19 cellular contexts compared by ENCODE assay signal in the genomic region with DNA sequence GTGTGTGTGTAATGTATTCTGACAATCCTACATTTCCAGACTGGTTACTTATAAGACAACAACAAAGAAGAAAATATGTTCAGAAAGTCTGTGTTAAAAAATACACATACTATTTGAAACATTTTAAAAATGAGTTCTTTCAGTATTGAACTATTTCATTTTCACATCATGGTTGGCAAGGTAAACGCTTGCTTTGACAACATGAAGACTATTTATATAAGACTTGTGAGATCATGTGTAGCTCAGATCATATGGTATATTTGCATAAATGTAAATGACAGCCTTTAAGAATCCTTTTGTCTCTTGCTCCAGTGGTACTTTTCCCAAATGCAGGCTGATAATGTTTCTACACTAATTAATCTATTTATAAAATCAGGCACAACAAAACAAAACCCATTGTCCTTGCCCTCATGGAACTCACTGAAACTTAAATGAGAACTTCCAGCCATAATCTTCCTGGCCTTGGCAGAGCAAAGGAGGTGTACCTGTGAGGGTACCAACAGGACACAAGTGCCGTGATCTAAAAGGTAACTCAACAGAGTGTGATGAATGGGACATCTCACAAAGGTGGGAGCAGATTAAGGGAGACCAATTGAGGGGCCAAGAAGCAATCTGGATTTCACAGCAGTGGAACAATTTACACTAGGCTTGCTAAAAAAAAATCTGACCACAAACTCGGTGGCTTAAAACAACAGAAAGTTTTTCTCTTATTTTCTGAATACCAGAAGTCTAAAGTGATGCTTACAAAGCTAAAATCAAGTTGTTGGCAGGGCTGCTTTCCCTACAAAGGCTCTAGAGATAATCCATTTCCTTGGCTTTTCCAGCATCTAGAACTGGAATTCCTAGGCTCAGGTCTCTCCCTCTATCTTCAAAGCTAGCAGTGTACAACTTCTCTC.
DNase-seq lines count a peak whose midpoint lies in the region; ATAC-seq and TF ChIP-seq lines count a peak whose summit lies in the region.
"Had no signal": no experiment of that assay in that cellular context is flagged by ENCODE, and none has a peak within 500 bp of the region (broad histone marks: within the 10 kb centered on the region; RNA-seq: fewer than 3 reads in every experiment).

No MANE protein-coding gene starts in this region.

- H3K4me1 ChIP-seq in lower lobe of right lung: no peaks in the 10 kb centered on the region

- no peak overlapping the region for H3K4me3 ChIP-seq in lower lobe of right lung

- H3K27me3 ChIP-seq in lower lobe of right lung (ENCODE audit: low read depth): no peaks in the 10 kb centered on the region

- no peaks in the 10 kb centered on the region for H3K36me3 ChIP-seq in lower lobe of right lung

- peak; percentile 37 for DNase-seq in ELR (ENCODE audit: low read depth)
- DNase-seq in amniotic epithelial cell (ENCODE audit: low read depth): peak; percentile 10
- peak; percentile 56 for DNase-seq in fibroblast of peridontal ligament (ENCODE audit: extremely low read depth)
- DNase-seq in lower lobe of right lung: no peak
- DNase-seq in SHP77 treated with DMSO at 0.1 percent for 48 hours (lab: John Stamatoyannopoulos, UW): no peak
- no peak for DNase-seq in activated CD4-positive, alpha-beta T cell treated with anti-CD3 and anti-CD28 coated beads, Interleukin-2, amount 50 U/mL, for 1 hour
- DNase-seq: DND-41; GOT3; Karpas-422; NCI-H1092 treated with DMSO at 0.1 percent for 48 hours; NCI-H146; NCI-H2029 treated with DMSO at 0.1 percent for 48 hours; NCI-H2171; NCI-H446 treated with DMSO at 0.1 percent for 48 hours; NCI-H748 treated with DMSO at 0.1 percent for 48 hours; NK-92 treated with Interleukin-12 subunit alpha and Interleukin-12 subunit beta, amount 100 ng/mL, for 24 hours had no signal

- intact Hi-C loops in lower lobe of right lung (cut with DNase I): no loop called here

- peak; percentile 43 for ATAC-seq in HG02798 (IDR thresholded peaks at IDR 0.05; ENCODE audit: poor library complexity, unreplicated experiment)
- no peak for ATAC-seq in lower lobe of right lung
- no peak for ATAC-seq in SK-N-SH treated with all-trans-retinoic acid at 6 μM for 48 hours
- ATAC-seq: Right ventricle myocardium inferior had no signal

- no peak overlapping the region for H3K27ac ChIP-seq in lower lobe of right lung

- no peak for TF ChIP-seq CTCF in lower lobe of right lung (IDR thresholded peaks at IDR 0.05)

- peaks cover under 1% of the 10 kb centered on the region for H3K9me3 ChIP-seq in lower lobe of right lung

TF ChIP-seq in SK-N-SH treated with all-trans-retinoic acid at 6 μM for 48 hours, 23 proteins besides CTCF, POLR2A, EP300 and RAD21:
- TF ChIP-seq, protein P1, sequence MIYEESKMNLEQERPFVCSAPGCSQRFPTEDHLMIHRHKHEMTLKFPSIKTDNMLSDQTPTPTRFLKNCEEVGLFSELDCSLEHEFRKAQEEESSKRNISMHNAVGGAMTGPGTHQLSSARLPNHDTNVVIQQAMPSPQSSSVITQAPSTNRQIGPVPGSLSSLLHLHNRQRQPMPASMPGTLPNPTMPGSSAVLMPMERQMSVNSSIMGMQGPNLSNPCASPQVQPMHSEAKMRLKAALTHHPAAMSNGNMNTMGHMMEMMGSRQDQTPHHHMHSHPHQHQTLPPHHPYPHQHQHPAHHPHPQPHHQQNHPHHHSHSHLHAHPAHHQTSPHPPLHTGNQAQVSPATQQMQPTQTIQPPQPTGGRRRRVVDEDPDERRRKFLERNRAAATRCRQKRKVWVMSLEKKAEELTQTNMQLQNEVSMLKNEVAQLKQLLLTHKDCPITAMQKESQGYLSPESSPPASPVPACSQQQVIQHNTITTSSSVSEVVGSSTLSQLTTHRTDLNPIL (CRISPR knock-in tag; IDR thresholded peaks at IDR 0.05; ENCODE audit: low read depth): no peak
- TF ChIP-seq CSRNP3 (CRISPR knock-in tag; IDR thresholded peaks at IDR 0.05): no peak
- TF ChIP-seq ESRRG (CRISPR knock-in tag; IDR thresholded peaks at IDR 0.05): no peak
- TF ChIP-seq TSHZ2 (CRISPR knock-in tag; IDR thresholded peaks at IDR 0.05): no peak
- TF ChIP-seq OSR1 (CRISPR knock-in tag; IDR thresholded peaks at IDR 0.05): no peak
- no peak for TF ChIP-seq BACH2 (CRISPR knock-in tag; IDR thresholded peaks at IDR 0.05; ENCODE audit: borderline replicate concordance)
- TF ChIP-seq ARNTL (CRISPR knock-in tag; IDR thresholded peaks at IDR 0.05; ENCODE audit: borderline replicate concordance, low read depth): no peak
- TF ChIP-seq ZNF70 (CRISPR knock-in tag; IDR thresholded peaks at IDR 0.05): no peak
- no peak for TF ChIP-seq ZFP30 (CRISPR knock-in tag; IDR thresholded peaks at IDR 0.05)
- TF ChIP-seq GLIS3 (CRISPR knock-in tag; IDR thresholded peaks at IDR 0.05): no peak
TF ChIP-seq in SK-N-SH treated with all-trans-retinoic acid at 6 μM for 48 hours: peak in this region for 0.

Comparison
In these comparisons a context has a peak if more than half of its experiments do, and no peak if none do; other contexts are left out.
1. DNase-seq: peak in ELR (single experiment), amniotic epithelial cell (single experiment) and fibroblast of peridontal ligament (single experiment); none in lower lobe of right lung (single experiment), SHP77 treated with DMSO at 0.1 percent for 48 hours (single experiment) and activated CD4-positive, alpha-beta T cell treated with anti-CD3 and anti-CD28 coated beads, Interleukin-2, amount 50 U/mL, for 1 hour (single experiment).